ENCODE assay signal across 1 cellular context in genomic region chr1:22749503-22749902, GRCh38.
TF ChIP-seq lines count a peak whose summit lies in the region.

No MANE protein-coding gene starts in this region.

TF ChIP-seq in A549, 52 proteins besides CTCF, POLR2A, EP300 and RAD21 (continued from another document):
- TF ChIP-seq FOSB (CRISPR knock-in tag; IDR thresholded peaks at IDR 0.05): no peak
- TF ChIP-seq ZSCAN20 (CRISPR knock-in tag; IDR thresholded peaks at IDR 0.05): no peak
- TF ChIP-seq MYC (IDR thresholded peaks at IDR 0.05; ENCODE audit: borderline replicate concordance, low read length): no peak
- no peak for TF ChIP-seq CBX2 (IDR thresholded peaks at IDR 0.05; ENCODE audit: borderline replicate concordance, low read depth)
- TF ChIP-seq HES2 (IDR thresholded peaks at IDR 0.05): no peak
- TF ChIP-seq ESRRA (IDR thresholded peaks at IDR 0.05; ENCODE audit: borderline replicate concordance, low read length): no peak
- no peak for TF ChIP-seq RFX5 (IDR thresholded peaks at IDR 0.05)
- TF ChIP-seq HOXB13 (CRISPR knock-in tag; IDR thresholded peaks at IDR 0.05; ENCODE audit: low read depth): no peak
- no peak for TF ChIP-seq E2F6 (IDR thresholded peaks at IDR 0.05; ENCODE audit: borderline replicate concordance, low read depth)
- TF ChIP-seq SREBF2 (IDR thresholded peaks at IDR 0.05): no peak
- no peak for TF ChIP-seq GATA3 (IDR thresholded peaks at IDR 0.05; ENCODE audit: borderline replicate concordance)
- TF ChIP-seq HEYL (CRISPR knock-in tag; IDR thresholded peaks at IDR 0.05): no peak
- no peak for TF ChIP-seq SMC3 (IDR thresholded peaks at IDR 0.05)
- TF ChIP-seq CEBPB (IDR thresholded peaks at IDR 0.05): no peak
